ENCODE assay signal across 13 cellular contexts in genomic region chrX:22629105-22629725, GRCh38.
DNase-seq lines count a peak whose midpoint lies in the region; TF ChIP-seq lines count a peak whose summit lies in the region.
"Had no signal": no experiment of that assay in that cellular context is flagged by ENCODE, and none has a peak within 500 bp of the region (broad histone marks: within the 10 kb centered on the region; RNA-seq: fewer than 3 reads in every experiment).

No MANE protein-coding gene starts in this region.

- POLR2A ChIA-PET in SK-N-SH (lab: Yijun Ruan, JAX): no interaction called here

- H3K9me3 ChIP-seq in SK-N-SH: no peaks in the 10 kb centered on the region
- H3K9me3 ChIP-seq: right lobe of liver had no signal

- H2AFZ ChIP-seq in SK-N-SH (ENCODE audit: low read depth): no peak overlapping the region

- CTCF ChIA-PET in SK-N-SH (lab: Yijun Ruan, JAX): interaction anchor here (0.9 to 1.2 kb wide), 3 partner anchors 12 to 499 kb away, joined by 3 read pairs; no protein-coding TSS in a partner anchor

- intact Hi-C loops in activated T-helper 1 cell treated with anti-CD3 and anti-CD28 coated beads, Interleukin-12 subunit alpha, Interleukin-12 subunit beta, Interleukin-2, Interleukin-4 antibody, amounts not matched to agents 30 ng/mL and 10 ng/mL and 1 ng/mL, durations not matched to agents 14 hours and 24 hours and 36 hours (cut with micrococcal nuclease): no loop called here

- no peaks in the 10 kb centered on the region for H3K27me3 ChIP-seq in SK-N-SH (ENCODE audit: insufficient read depth)

- peak; percentile 6 for DNase-seq in H4 (ENCODE audit: low spot score)
- no peak for DNase-seq in SK-N-SH
- DNase-seq in fibroblast of pulmonary artery (ENCODE audit: low read depth): peak; percentile 43
- DNase-seq in skeletal muscle cell (ENCODE audit: low read depth): peak; percentile 66
- DNase-seq in SIG-M5 (lab: John Stamatoyannopoulos, UW): no peak
- DNase-seq in activated T-helper 1 cell treated with anti-CD3 and anti-CD28 coated beads, Interleukin-12 subunit alpha, Interleukin-12 subunit beta, Interleukin-2, Interleukin-4 antibody, amounts not matched to agents 30 ng/mL and 10 ng/mL and 1 ng/mL, durations not matched to agents 14 hours and 24 hours and 36 hours (ENCODE audit: low spot score): no peak
- DNase-seq in GM13976 (ENCODE audit: low spot score): no peak
- DNase-seq: effector CD8-positive, alpha-beta T cell; NCI-H1694; right lobe of liver; WERI-Rb-1 had no signal

- no peaks in the 10 kb centered on the region for H3K9me3 Mint-ChIP-seq in activated T-helper 1 cell treated with anti-CD3 and anti-CD28 coated beads, Interleukin-12 subunit alpha, Interleukin-12 subunit beta, Interleukin-2, Interleukin-4 antibody, amounts not matched to agents 30 ng/mL and 10 ng/mL and 1 ng/mL, durations not matched to agents 14 hours and 24 hours and 36 hours

- H3K4me3 ChIP-seq in SK-N-SH (ENCODE audit: low read depth in 2 of 2, low read length in 1 of 2): no peak overlapping the region
- H3K4me3 ChIP-seq in fibroblast of pulmonary artery (replicated peaks; ENCODE audit: low read depth, low read length): no peak overlapping the region
- H3K4me3 ChIP-seq in skeletal muscle cell (ENCODE audit: low read depth, low read length): no peak overlapping the region
- H3K4me3 ChIP-seq: GM12878, right lobe of liver, SK-N-MC had no signal

- H3K9ac ChIP-seq in SK-N-SH: no peak overlapping the region

- no peak for TF ChIP-seq EP300 in SK-N-SH (IDR thresholded peaks at IDR 0.05; ENCODE audit: borderline replicate concordance in 1 of 2, low read depth in 1 of 2, low read length in 1 of 2)

- H3K4me2 ChIP-seq in SK-N-SH: 0 out of 2 replicates have a peak overlapping the region, but pooled peaks have one; percentile 3

- no peaks in the 10 kb centered on the region for H3K36me3 ChIP-seq in SK-N-SH (replicated peaks in 1 of 2; ENCODE audit: control insufficient read depth in 1 of 2, insufficient read depth in 2 of 2, low read length in 1 of 2)
- H3K36me3 ChIP-seq: right lobe of liver, WERI-Rb-1 had no signal

- no peaks in the 10 kb centered on the region for H3K9me2 ChIP-seq in SK-N-SH

- H3F3A ChIP-seq in SK-N-SH (replicated peaks; ENCODE audit: insufficient read depth): no peaks in the 10 kb centered on the region

- H3K4me1 ChIP-seq in SK-N-SH (ENCODE audit: control insufficient read depth in 1 of 2, insufficient read depth in 2 of 2, low read depth in 1 of 2, low read length in 1 of 2): no peaks in the 10 kb centered on the region; a peak in 2 of 4 replicates
- H3K4me1 ChIP-seq: right lobe of liver had no signal

- no peaks in the 10 kb centered on the region for H4K20me1 ChIP-seq in SK-N-SH (ENCODE audit: insufficient read depth)

- H3K4me1 Mint-ChIP-seq in activated T-helper 1 cell treated with anti-CD3 and anti-CD28 coated beads, Interleukin-12 subunit alpha, Interleukin-12 subunit beta, Interleukin-2, Interleukin-4 antibody, amounts not matched to agents 30 ng/mL and 10 ng/mL and 1 ng/mL, durations not matched to agents 14 hours and 24 hours and 36 hours (ENCODE audit: low read depth): no peaks in the 10 kb centered on the region

- no peak overlapping the region for H3K4me3 Mint-ChIP-seq in activated T-helper 1 cell treated with anti-CD3 and anti-CD28 coated beads, Interleukin-12 subunit alpha, Interleukin-12 subunit beta, Interleukin-2, Interleukin-4 antibody, amounts not matched to agents 30 ng/mL and 10 ng/mL and 1 ng/mL, durations not matched to agents 14 hours and 24 hours and 36 hours

- H3K79me2 ChIP-seq in SK-N-SH (ENCODE audit: insufficient read depth): no peaks in the 10 kb centered on the region

- H3K27ac Mint-ChIP-seq in activated T-helper 1 cell treated with anti-CD3 and anti-CD28 coated beads, Interleukin-12 subunit alpha, Interleukin-12 subunit beta, Interleukin-2, Interleukin-4 antibody, amounts not matched to agents 30 ng/mL and 10 ng/mL and 1 ng/mL, durations not matched to agents 14 hours and 24 hours and 36 hours: no peak overlapping the region

- no peak overlapping the region for H3K27ac ChIP-seq in SK-N-SH (ENCODE audit: low read depth in 2 of 2, low read length in 1 of 2)
- H3K27ac ChIP-seq: right lobe of liver, SK-N-MC, WERI-Rb-1 had no signal

- no peak for TF ChIP-seq RAD21 in SK-N-SH (IDR thresholded peaks at IDR 0.05; ENCODE audit: low read length)

- 10% methylated on average over 2 of the region's 2 CpGs for WGBS in SK-N-SH (ENCODE audit: low lambda C conversion rate)

- no peaks in the 10 kb centered on the region for H3K36me3 Mint-ChIP-seq in activated T-helper 1 cell treated with anti-CD3 and anti-CD28 coated beads, Interleukin-12 subunit alpha, Interleukin-12 subunit beta, Interleukin-2, Interleukin-4 antibody, amounts not matched to agents 30 ng/mL and 10 ng/mL and 1 ng/mL, durations not matched to agents 14 hours and 24 hours and 36 hours (ENCODE audit: low read depth)

- in situ Hi-C loops in GM13976 (cut with MboI; ENCODE audit: low sequenced_read_pairs, unreplicated experiment): no loop called here

- peaks cover 2% of the 10 kb centered on the region for H3K27me3 Mint-ChIP-seq in activated T-helper 1 cell treated with anti-CD3 and anti-CD28 coated beads, Interleukin-12 subunit alpha, Interleukin-12 subunit beta, Interleukin-2, Interleukin-4 antibody, amounts not matched to agents 30 ng/mL and 10 ng/mL and 1 ng/mL, durations not matched to agents 14 hours and 24 hours and 36 hours (ENCODE audit: insufficient read depth)

- no peak for TF ChIP-seq CTCF in SK-N-SH (IDR thresholded peaks at IDR 0.05)
- no peak for TF ChIP-seq CTCF in fibroblast of pulmonary artery (IDR thresholded peaks at IDR 0.05; ENCODE audit: low read length, missing control alignments)
- TF ChIP-seq CTCF in GM13976 (IDR thresholded peaks at IDR 0.05; ENCODE audit: borderline replicate concordance, control extremely low read depth, extremely low read depth, insufficient read depth, missing control alignments): no peak

TF ChIP-seq in SK-N-SH, 30 proteins besides CTCF, POLR2A, EP300 and RAD21:
- TF ChIP-seq FOSL2 (IDR thresholded peaks at IDR 0.05; ENCODE audit: borderline replicate concordance, low read depth) (no peak; the same call in 1 of the 2 replicates), TEAD4 (IDR thresholded peaks at IDR 0.05; ENCODE audit: borderline replicate concordance, insufficient read depth) (no peak), TAF1 (IDR thresholded peaks at IDR 0.05; ENCODE audit: borderline replicate concordance, low read depth, low read length) (no peak), POLR2AphosphoS5 (IDR thresholded peaks at IDR 0.05; ENCODE audit: low read depth, low read length) (no peak), ZBTB33 (IDR thresholded peaks at IDR 0.05; ENCODE audit: borderline replicate concordance, low read depth) (no peak), TCF12 (IDR thresholded peaks at IDR 0.05) (no peak), MEF2A (IDR thresholded peaks at IDR 0.05; ENCODE audit: borderline replicate concordance, low read depth) (no peak), SIN3A (IDR thresholded peaks at IDR 0.05; ENCODE audit: borderline replicate concordance, low read depth, low read length) (no peak), IRF3 (IDR thresholded peaks at IDR 0.05; ENCODE audit: low read depth, low read length) (no peak), FOXM1 (IDR thresholded peaks at IDR 0.05; ENCODE audit: low read depth) (no peak)
TF ChIP-seq in SK-N-SH: peak in this region for 0.

Comparison
In these comparisons a context has a peak if more than half of its experiments do, and no peak if none do; other contexts are left out.
1. DNase-seq: peak in H4 (single experiment), fibroblast of pulmonary artery (single experiment) and skeletal muscle cell (single experiment); none in SK-N-SH (single experiment), SIG-M5 (single experiment), activated T-helper 1 cell treated with anti-CD3 and anti-CD28 coated beads, Interleukin-12 subunit alpha, Interleukin-12 subunit beta, Interleukin-2, Interleukin-4 antibody, amounts not matched to agents 30 ng/mL and 10 ng/mL and 1 ng/mL, durations not matched to agents 14 hours and 24 hours and 36 hours (single experiment) and GM13976 (single experiment).